14 cellular contexts compared by ENCODE assay signal in the genomic region with DNA sequence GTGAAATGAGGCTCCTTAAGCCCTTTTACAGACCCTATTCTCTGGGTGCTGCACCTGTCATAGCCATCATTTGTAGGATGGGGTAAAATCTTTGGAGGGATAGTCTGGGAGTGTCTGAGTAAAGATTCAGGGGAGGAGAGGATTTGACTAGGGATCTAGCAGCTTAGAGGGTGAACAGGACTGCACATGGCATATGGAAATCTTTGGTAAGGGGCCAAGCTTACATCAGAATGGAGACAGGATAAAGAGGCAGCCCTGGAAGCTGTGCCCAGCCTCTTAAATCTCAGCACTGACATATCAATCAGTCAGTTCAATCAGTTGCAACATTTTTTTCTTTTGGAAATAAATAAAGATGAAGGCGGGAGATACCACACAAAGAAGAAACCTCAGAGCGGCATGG.
A peak's percentile ranks its signal among the peaks of the same experiment; 100 is the strongest.
DNase-seq lines count a peak whose midpoint lies in the region; ATAC-seq and TF ChIP-seq lines count a peak whose summit lies in the region.
"Had no signal": no experiment of that assay in that cellular context is flagged by ENCODE, and none has a peak within 500 bp of the region (broad histone marks: within the 10 kb centered on the region; RNA-seq: fewer than 3 reads in every experiment).

No MANE protein-coding gene starts in this region.

- TF ChIP-seq POLR2A in breast epithelium (IDR thresholded peaks at IDR 0.05), result no peak

- no peak overlapping the region for H2AFZ ChIP-seq in osteoblast (ENCODE audit: low read length)
- H2AFZ ChIP-seq: GM23338 had no signal

- H3K4me1 ChIP-seq in breast epithelium (no peaks in the 10 kb centered on the region), osteoblast (ENCODE audit: insufficient read depth, low read length) (no peaks in the 10 kb centered on the region)
- H3K4me1 ChIP-seq: A549, BE2C had no signal

- no peaks in the 10 kb centered on the region for H3K79me2 ChIP-seq in osteoblast (ENCODE audit: insufficient read depth, low read length)

- no peaks in the 10 kb centered on the region for H4K20me1 ChIP-seq in osteoblast (ENCODE audit: insufficient read depth, low read length)

- H3K27ac ChIP-seq in WERI-Rb-1 (no peak overlapping the region), breast epithelium (no peak overlapping the region), osteoblast (ENCODE audit: low read depth, low read length) (no peak overlapping the region)
- H3K27ac ChIP-seq: A549, C4-2B had no signal

- H3K9me3 ChIP-seq in WERI-Rb-1 (ENCODE audit: severe bottlenecking) (peaks cover 8% of the 10 kb centered on the region), breast epithelium (peaks cover 20 to 29% of the 10 kb centered on the region in 2 donors), osteoblast (ENCODE audit: low read depth, low read length) (no peaks in the 10 kb centered on the region)
- H3K9me3 ChIP-seq: A549 had no signal

- H3K36me3 ChIP-seq in WERI-Rb-1 (no peaks in the 10 kb centered on the region), breast epithelium (no peaks in the 10 kb centered on the region), osteoblast (ENCODE audit: insufficient read depth, low read length) (no peaks in the 10 kb centered on the region)
- H3K36me3 ChIP-seq: BE2C had no signal

- no peak overlapping the region for H3K4me3 ChIP-seq in WERI-Rb-1 (ENCODE audit: low read depth, low read length)
- no peak overlapping the region for H3K4me3 ChIP-seq in breast epithelium
- no peak overlapping the region for H3K4me3 ChIP-seq in osteoblast (ENCODE audit: insufficient read depth, low read length)
- H3K4me3 ChIP-seq: A549, GM23338 had no signal

- H3K27me3 ChIP-seq in WERI-Rb-1 (ENCODE audit: insufficient read depth, low read depth, severe bottlenecking) (no peaks in the 10 kb centered on the region), breast epithelium (no peaks in the 10 kb centered on the region), osteoblast (ENCODE audit: insufficient read depth, low read length) (no peaks in the 10 kb centered on the region)
- H3K27me3 ChIP-seq: BE2C had no signal

- no peak for ATAC-seq in sciatic nerve
- ATAC-seq: A549, GM23338 had no signal

- in situ Hi-C loops in G401 (cut with HindIII; ENCODE audit: low sequenced_read_pairs), result no loop called here

- no peak overlapping the region for H3K4me2 ChIP-seq in osteoblast (ENCODE audit: insufficient read depth, low read length)
- H3K4me2 ChIP-seq: A549, GM23338 had no signal

- TF ChIP-seq CTCF in WERI-Rb-1 (IDR thresholded peaks at IDR 0.05; ENCODE audit: low read depth, low read length) (no peak), breast epithelium (IDR thresholded peaks at IDR 0.05) (no peak), osteoblast (IDR thresholded peaks at IDR 0.05; ENCODE audit: extremely low read depth, low read depth, low read length) (no peak)

- DNase-seq in D341Med (ENCODE audit: low spot score), result peak; percentile 70
- peak; percentile 95 for DNase-seq in G401 (ENCODE audit: low spot score)
- peak; percentile 76 to 82 for DNase-seq in NCI-H446 (lab: John Stamatoyannopoulos, UW)
- peak; percentile 13 for DNase-seq in WERI-Rb-1
- DNase-seq in breast epithelium (ENCODE audit: low spot score in 2 of 2), result no peak
- no peak for DNase-seq in osteoblast (ENCODE audit: insufficient read length, low spot score, missing footprints)
- DNase-seq in sciatic nerve (ENCODE audit: low spot score), result no peak
- DNase-seq: BE2C; CD4-positive, alpha-beta memory T cell; DMS53; H7 had no signal

- intact Hi-C loops in breast epithelium (cut with DNase I; ENCODE audit: low total_unique reads), result no loop called here
- intact Hi-C loops in sciatic nerve (cut with DNase I), result no loop called here

Comparison
In these comparisons a context has a peak if more than half of its experiments do, and no peak if none do; other contexts are left out.
1. DNase-seq: peak in D341Med (single experiment), G401 (single experiment), NCI-H446 (2 of 2) and WERI-Rb-1 (single experiment); none in breast epithelium (0 of 2), osteoblast (single experiment) and sciatic nerve (single experiment).